In the genomic region with DNA sequence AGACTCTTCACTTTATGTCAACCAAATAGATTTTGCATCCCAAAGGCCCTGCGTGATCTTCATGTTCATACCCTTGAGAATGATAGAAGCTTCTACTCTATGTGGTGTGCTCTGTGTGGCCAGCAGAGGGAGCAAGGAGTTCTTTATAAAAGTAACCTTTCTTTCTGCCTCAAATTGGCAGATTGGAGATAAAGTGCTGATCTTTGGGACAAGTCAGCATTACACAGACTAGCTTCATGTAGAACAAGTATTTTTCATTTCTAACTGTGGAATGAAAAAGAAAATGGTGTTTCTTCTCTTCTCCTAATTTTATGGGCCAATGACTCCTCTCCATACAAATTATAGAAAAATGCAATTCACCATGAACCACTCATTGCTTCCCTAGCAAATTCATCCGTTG, we compare ENCODE assay signal across 9 cellular contexts.
DNase-seq lines count a peak whose midpoint lies in the region; FAIRE-seq and TF ChIP-seq lines count a peak whose summit lies in the region.
"Had no signal": no experiment of that assay in that cellular context is flagged by ENCODE, and none has a peak within 500 bp of the region (broad histone marks: within the 10 kb centered on the region; RNA-seq: fewer than 3 reads in every experiment).

No MANE protein-coding gene starts in this region.

- no peaks in the 10 kb centered on the region for H3K9me3 ChIP-seq in HEK293 (ENCODE audit: control insufficient read depth, insufficient read depth, low read depth, low read length)
- no peaks in the 10 kb centered on the region for H3K9me3 ChIP-seq in right atrium auricular region
- no peaks in the 10 kb centered on the region for H3K9me3 ChIP-seq in small intestine (ENCODE audit: control insufficient read depth, low read depth)

- H3K9me3 Mint-ChIP-seq in activated CD4-positive, alpha-beta memory T cell treated with anti-CD3 and anti-CD28 coated beads for 36 hours, result no peaks in the 10 kb centered on the region
- H3K9me3 Mint-ChIP-seq in activated CD4-positive, alpha-beta memory T cell treated with anti-CD3 and anti-CD28 coated beads, Interleukin-2, amount 10 ng/mL, durations not matched to agents 7 days and 5 days, result no peaks in the 10 kb centered on the region
- H3K9me3 Mint-ChIP-seq: activated naive CD4-positive, alpha-beta T cell treated with anti-CD3 and anti-CD28 coated beads, Interleukin-2, amount 50 U/mL, for 24 hours had no signal

- intact Hi-C loops in activated CD4-positive, alpha-beta memory T cell treated with anti-CD3 and anti-CD28 coated beads for 36 hours (cut with micrococcal nuclease), result loop anchor here (2.0 kb wide), 1 partner anchor 224 kb away; no protein-coding TSS in a partner anchor

- H3K36me3 ChIP-seq in HEK293 (ENCODE audit: control insufficient read depth in 2 of 2, insufficient read depth in 1 of 2, low read length in 2 of 2), result no peaks in the 10 kb centered on the region
- H3K36me3 ChIP-seq in right atrium auricular region, result no peaks in the 10 kb centered on the region
- no peaks in the 10 kb centered on the region for H3K36me3 ChIP-seq in small intestine (ENCODE audit: control insufficient read depth in 2 of 2, insufficient read depth in 2 of 2, low read length in 2 of 2)

- POLR2A ChIA-PET in activated CD4-positive, alpha-beta memory T cell treated with anti-CD3 and anti-CD28 coated beads for 36 hours (lab: Charles Lee), result no interaction called here
- POLR2A ChIA-PET in activated CD4-positive, alpha-beta memory T cell treated with anti-CD3 and anti-CD28 coated beads, Interleukin-2, amount 10 ng/mL, durations not matched to agents 7 days and 5 days (lab: Charles Lee), result no interaction called here
- POLR2A ChIA-PET in HEK293 (lab: Yijun Ruan, JAX), result no interaction called here

- no peak overlapping the region for H3K4me3 Mint-ChIP-seq in activated CD4-positive, alpha-beta memory T cell treated with anti-CD3 and anti-CD28 coated beads for 36 hours
- no peak overlapping the region for H3K4me3 Mint-ChIP-seq in activated CD4-positive, alpha-beta memory T cell treated with anti-CD3 and anti-CD28 coated beads, Interleukin-2, amount 10 ng/mL, durations not matched to agents 7 days and 5 days
- H3K4me3 Mint-ChIP-seq: activated naive CD4-positive, alpha-beta T cell treated with anti-CD3 and anti-CD28 coated beads, Interleukin-2, amount 50 U/mL, for 24 hours had no signal

- H3K27ac Mint-ChIP-seq in activated CD4-positive, alpha-beta memory T cell treated with anti-CD3 and anti-CD28 coated beads for 36 hours, result no peak overlapping the region
- H3K27ac Mint-ChIP-seq in activated CD4-positive, alpha-beta memory T cell treated with anti-CD3 and anti-CD28 coated beads, Interleukin-2, amount 10 ng/mL, durations not matched to agents 7 days and 5 days, result no peak overlapping the region
- H3K27ac Mint-ChIP-seq: activated naive CD4-positive, alpha-beta T cell treated with anti-CD3 and anti-CD28 coated beads, Interleukin-2, amount 50 U/mL, for 24 hours had no signal

- peak; percentile 23 for DNase-seq in activated CD4-positive, alpha-beta memory T cell treated with anti-CD3 and anti-CD28 coated beads for 36 hours
- DNase-seq in activated CD4-positive, alpha-beta memory T cell treated with anti-CD3 and anti-CD28 coated beads, Interleukin-2, amount 10 ng/mL, durations not matched to agents 7 days and 5 days, result no peak
- DNase-seq in NCI-H146 (lab: John Stamatoyannopoulos, UW) (peak; percentile 80), amniotic epithelial cell (ENCODE audit: low read depth) (peak; percentile 53), right atrium auricular region (ENCODE audit: low spot score) (no peak), small intestine (peak; percentile 17), NCI-H524 treated with DMSO at 0.1 percent for 48 hours (lab: John Stamatoyannopoulos, UW) (no peak)

- H3K27ac ChIP-seq in HEK293 (ENCODE audit: extremely low read depth, low read depth, low read length) (no peak overlapping the region), right atrium auricular region (no peak overlapping the region), small intestine (ENCODE audit: low read depth in 1 of 2, low read length in 1 of 2) (no peak overlapping the region)

- no peaks in the 10 kb centered on the region for H3K27me3 ChIP-seq in right atrium auricular region
- H3K27me3 ChIP-seq in small intestine (ENCODE audit: control insufficient read depth in 2 of 2, insufficient read depth in 2 of 2, low read length in 2 of 2), result no peaks in the 10 kb centered on the region

- 49 to 52% (median 49%) methylated on average over 2 of the region's 2 CpGs for WGBS in small intestine, 3 donors

- no peak for TF ChIP-seq CTCF in HEK293 (tag by site-specific recombination; IDR thresholded peaks at IDR 0.05)
- TF ChIP-seq CTCF in right atrium auricular region (IDR thresholded peaks at IDR 0.05), result peak; percentile 74 to 83

- no peaks in the 10 kb centered on the region for H3K27me3 Mint-ChIP-seq in activated CD4-positive, alpha-beta memory T cell treated with anti-CD3 and anti-CD28 coated beads for 36 hours
- no peaks in the 10 kb centered on the region for H3K27me3 Mint-ChIP-seq in activated CD4-positive, alpha-beta memory T cell treated with anti-CD3 and anti-CD28 coated beads, Interleukin-2, amount 10 ng/mL, durations not matched to agents 7 days and 5 days

- no peak overlapping the region for H3K4me3 ChIP-seq in HEK293 (ENCODE audit: low read depth, low read length)
- H3K4me3 ChIP-seq in right atrium auricular region, result no peak overlapping the region
- H3K4me3 ChIP-seq in small intestine (ENCODE audit: low read depth in 1 of 2, low read length in 2 of 2), result no peak overlapping the region

- H3K4me1 Mint-ChIP-seq in activated CD4-positive, alpha-beta memory T cell treated with anti-CD3 and anti-CD28 coated beads for 36 hours (ENCODE audit: low read depth), result no peaks in the 10 kb centered on the region
- H3K4me1 Mint-ChIP-seq in activated CD4-positive, alpha-beta memory T cell treated with anti-CD3 and anti-CD28 coated beads, Interleukin-2, amount 10 ng/mL, durations not matched to agents 7 days and 5 days, result no peaks in the 10 kb centered on the region
- H3K4me1 Mint-ChIP-seq: activated naive CD4-positive, alpha-beta T cell treated with anti-CD3 and anti-CD28 coated beads, Interleukin-2, amount 50 U/mL, for 24 hours had no signal

- CTCF ChIA-PET in activated CD4-positive, alpha-beta memory T cell treated with anti-CD3 and anti-CD28 coated beads for 36 hours (lab: Charles Lee), result interaction anchor here (1.0 to 1.5 kb wide), 3 partner anchors 9 to 13 kb away, joined by 3 to 5 read pairs (median 3); no protein-coding TSS in a partner anchor
- CTCF ChIA-PET in activated CD4-positive, alpha-beta memory T cell treated with anti-CD3 and anti-CD28 coated beads, Interleukin-2, amount 10 ng/mL, durations not matched to agents 7 days and 5 days (lab: Charles Lee), result interaction anchor here (1.0 to 1.5 kb wide), 3 partner anchors 9 to 24 kb away, joined by 4 to 5 read pairs (median 4); no protein-coding TSS in a partner anchor
- CTCF ChIA-PET in HEK293 (lab: Yijun Ruan, JAX), result interaction anchor here (0.5 to 1.5 kb wide), 17 partner anchors 8 to 964 kb away, joined by 3 to 6 read pairs (median 3); no protein-coding TSS in a partner anchor

- no peak for FAIRE-seq in small intestine (lab: Jason Lieb, UNC)

- H3K36me3 Mint-ChIP-seq in activated CD4-positive, alpha-beta memory T cell treated with anti-CD3 and anti-CD28 coated beads for 36 hours, result no peaks in the 10 kb centered on the region
- H3K36me3 Mint-ChIP-seq in activated CD4-positive, alpha-beta memory T cell treated with anti-CD3 and anti-CD28 coated beads, Interleukin-2, amount 10 ng/mL, durations not matched to agents 7 days and 5 days (ENCODE audit: low read depth), result no peaks in the 10 kb centered on the region
- H3K36me3 Mint-ChIP-seq: activated naive CD4-positive, alpha-beta T cell treated with anti-CD3 and anti-CD28 coated beads, Interleukin-2, amount 50 U/mL, for 24 hours had no signal

- no peaks in the 10 kb centered on the region for H3K4me1 ChIP-seq in HEK293 (ENCODE audit: control insufficient read depth, insufficient read depth, low read length)
- H3K4me1 ChIP-seq in right atrium auricular region, result peaks cover 0 to 12% of the 10 kb centered on the region in 2 donors
- H3K4me1 ChIP-seq in small intestine (ENCODE audit: control insufficient read depth in 2 of 2, insufficient read depth in 1 of 2, low read depth in 1 of 2, low read length in 1 of 2), result no peaks in the 10 kb centered on the region

TF ChIP-seq in HEK293, 187 proteins besides CTCF, POLR2A, EP300 and RAD21:
- TF ChIP-seq ZXDB (tag by site-specific recombination; IDR thresholded peaks at IDR 0.05) (no peak), ZNF654 (tag by site-specific recombination; IDR thresholded peaks at IDR 0.05; ENCODE audit: low read depth) (peak; percentile 37)
- TF ChIP-seq, protein P1, sequence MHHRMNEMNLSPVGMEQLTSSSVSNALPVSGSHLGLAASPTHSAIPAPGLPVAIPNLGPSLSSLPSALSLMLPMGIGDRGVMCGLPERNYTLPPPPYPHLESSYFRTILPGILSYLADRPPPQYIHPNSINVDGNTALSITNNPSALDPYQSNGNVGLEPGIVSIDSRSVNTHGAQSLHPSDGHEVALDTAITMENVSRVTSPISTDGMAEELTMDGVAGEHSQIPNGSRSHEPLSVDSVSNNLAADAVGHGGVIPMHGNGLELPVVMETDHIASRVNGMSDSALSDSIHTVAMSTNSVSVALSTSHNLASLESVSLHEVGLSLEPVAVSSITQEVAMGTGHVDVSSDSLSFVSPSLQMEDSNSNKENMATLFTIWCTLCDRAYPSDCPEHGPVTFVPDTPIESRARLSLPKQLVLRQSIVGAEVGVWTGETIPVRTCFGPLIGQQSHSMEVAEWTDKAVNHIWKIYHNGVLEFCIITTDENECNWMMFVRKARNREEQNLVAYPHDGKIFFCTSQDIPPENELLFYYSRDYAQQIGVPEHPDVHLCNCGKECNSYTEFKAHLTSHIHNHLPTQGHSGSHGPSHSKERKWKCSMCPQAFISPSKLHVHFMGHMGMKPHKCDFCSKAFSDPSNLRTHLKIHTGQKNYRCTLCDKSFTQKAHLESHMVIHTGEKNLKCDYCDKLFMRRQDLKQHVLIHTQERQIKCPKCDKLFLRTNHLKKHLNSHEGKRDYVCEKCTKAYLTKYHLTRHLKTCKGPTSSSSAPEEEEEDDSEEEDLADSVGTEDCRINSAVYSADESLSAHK (tag by site-specific recombination; IDR thresholded peaks at IDR 0.05), result no peak

Comparison
In these comparisons a context has a peak if more than half of its experiments do, and no peak if none do; other contexts are left out.
1. DNase-seq: peak in activated CD4-positive, alpha-beta memory T cell treated with anti-CD3 and anti-CD28 coated beads for 36 hours (single experiment), NCI-H146 (single experiment), amniotic epithelial cell (single experiment) and small intestine (single experiment); none in activated CD4-positive, alpha-beta memory T cell treated with anti-CD3 and anti-CD28 coated beads, Interleukin-2, amount 10 ng/mL, durations not matched to agents 7 days and 5 days (single experiment), right atrium auricular region (single experiment) and NCI-H524 treated with DMSO at 0.1 percent for 48 hours (single experiment).